9 cellular contexts compared by ENCODE assay signal in the genomic region with DNA sequence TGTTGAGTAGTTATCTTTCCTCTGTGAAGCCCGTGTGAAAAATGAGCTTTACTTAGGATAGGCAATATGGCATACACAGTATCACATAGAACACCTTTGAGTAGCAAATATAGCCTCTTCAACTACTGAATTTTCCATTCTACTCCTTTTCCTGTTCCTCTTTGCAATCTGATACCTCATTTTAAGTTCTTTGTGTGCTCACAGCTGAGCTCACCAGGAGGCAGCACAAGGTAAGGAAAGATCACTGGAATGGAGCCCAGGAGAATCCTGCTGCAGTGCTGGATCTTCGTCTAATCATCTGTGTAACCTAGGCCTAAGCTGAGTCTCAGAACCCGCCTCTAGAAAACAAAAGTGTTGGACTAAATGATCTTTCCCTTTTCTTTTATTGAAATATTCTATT.
DNase-seq lines count a peak whose midpoint lies in the region; ATAC-seq and TF ChIP-seq lines count a peak whose summit lies in the region.
"Had no signal": no experiment of that assay in that cellular context is flagged by ENCODE, and none has a peak within 500 bp of the region (broad histone marks: within the 10 kb centered on the region; RNA-seq: fewer than 3 reads in every experiment).

No MANE protein-coding gene starts in this region.

- no peaks in the 10 kb centered on the region for H3K9me3 ChIP-seq in left ventricle myocardium inferior (replicated peaks)
- no peaks in the 10 kb centered on the region for H3K9me3 ChIP-seq in right atrium auricular region
- H3K9me3 ChIP-seq: BLaER1 treated with 17β-estradiol and CSF1 and Interleukin-3, amounts not matched to agents 10 nM and 100 nM had no signal

- ATAC-seq in GM19351 (IDR thresholded peaks at IDR 0.05; ENCODE audit: unreplicated experiment): no peak
- no peak for ATAC-seq in GM18498 (IDR thresholded peaks at IDR 0.05; ENCODE audit: unreplicated experiment)
- ATAC-seq in HG03521 (IDR thresholded peaks at IDR 0.05; ENCODE audit: unreplicated experiment): no peak

- DNase-seq in left ventricle myocardium inferior: no peak
- no peak for DNase-seq in right atrium auricular region (ENCODE audit: low spot score)
- peak; percentile 38 for DNase-seq in NCI-H774 (lab: John Stamatoyannopoulos, UW)
- peak; percentile 48 for DNase-seq in endothelial cell (ENCODE audit: low spot score)
- no peak for DNase-seq in type B pancreatic cell (ENCODE audit: extremely low spot score, unreplicated experiment)

- H3K27me3 Mint-ChIP-seq in endothelial cell (ENCODE audit: unreplicated experiment) (no peaks in the 10 kb centered on the region), type B pancreatic cell (no peaks in the 10 kb centered on the region)

- intact Hi-C loops in left ventricle myocardium inferior (cut with micrococcal nuclease): no loop called here

- H3K36me3 Mint-ChIP-seq in endothelial cell (ENCODE audit: low read depth, unreplicated experiment): no peaks in the 10 kb centered on the region
- no peaks in the 10 kb centered on the region for H3K36me3 Mint-ChIP-seq in type B pancreatic cell

- H3K4me1 ChIP-seq in left ventricle myocardium inferior (no peaks in the 10 kb centered on the region), right atrium auricular region (no peaks in the 10 kb centered on the region)

- H3K27ac Mint-ChIP-seq in endothelial cell (ENCODE audit: unreplicated experiment): peak overlapping the region; percentile 80
- H3K27ac Mint-ChIP-seq in type B pancreatic cell: no peak overlapping the region

- no peak overlapping the region for H3K4me3 ChIP-seq in left ventricle myocardium inferior
- no peak overlapping the region for H3K4me3 ChIP-seq in right atrium auricular region
- H3K4me3 ChIP-seq: BLaER1 treated with 17β-estradiol and CSF1 and Interleukin-3, amounts not matched to agents 10 nM and 100 nM had no signal

- no peaks in the 10 kb centered on the region for H3K36me3 ChIP-seq in left ventricle myocardium inferior
- no peaks in the 10 kb centered on the region for H3K36me3 ChIP-seq in right atrium auricular region
- H3K36me3 ChIP-seq: BLaER1 treated with 17β-estradiol and CSF1 and Interleukin-3, amounts not matched to agents 10 nM and 100 nM had no signal

- H3K4me1 Mint-ChIP-seq in endothelial cell (ENCODE audit: unreplicated experiment): peaks cover 6% of the 10 kb centered on the region
- H3K4me1 Mint-ChIP-seq in type B pancreatic cell (ENCODE audit: unreplicated experiment): peaks cover 5% of the 10 kb centered on the region

- TF ChIP-seq CTCF in left ventricle myocardium inferior (IDR thresholded peaks at IDR 0.05; ENCODE audit: borderline replicate concordance): peak; percentile 47
- TF ChIP-seq CTCF in right atrium auricular region (IDR thresholded peaks at IDR 0.05): no peak
- TF ChIP-seq CTCF in endothelial cell (IDR thresholded peaks at IDR 0.05; ENCODE audit: unreplicated experiment): no peak
- TF ChIP-seq CTCF in type B pancreatic cell (conservative IDR thresholded peaks at IDR 0.05): peak; percentile 33

- H3K27ac ChIP-seq in left ventricle myocardium inferior (replicated peaks) (no peak overlapping the region), right atrium auricular region (no peak overlapping the region)
- H3K27ac ChIP-seq: BLaER1 treated with 17β-estradiol and CSF1 and Interleukin-3, amounts not matched to agents 10 nM and 100 nM had no signal

- no peak overlapping the region for H3K4me3 Mint-ChIP-seq in endothelial cell (ENCODE audit: unreplicated experiment)
- H3K4me3 Mint-ChIP-seq in type B pancreatic cell: no peak overlapping the region

- H3K27me3 ChIP-seq in left ventricle myocardium inferior (ENCODE audit: low read depth): no peaks in the 10 kb centered on the region
- H3K27me3 ChIP-seq in right atrium auricular region: no peaks in the 10 kb centered on the region
- H3K27me3 ChIP-seq: BLaER1 treated with 17β-estradiol and CSF1 and Interleukin-3, amounts not matched to agents 10 nM and 100 nM had no signal

- no peaks in the 10 kb centered on the region for H3K9me3 Mint-ChIP-seq in endothelial cell (ENCODE audit: unreplicated experiment)
- no peaks in the 10 kb centered on the region for H3K9me3 Mint-ChIP-seq in type B pancreatic cell

Comparison
In these comparisons a context has a peak if more than half of its experiments do, and no peak if none do; other contexts are left out.
1. CTCF ChIP-seq: peak in left ventricle myocardium inferior (single experiment) and type B pancreatic cell (single experiment); none in right atrium auricular region (0 of 2) and endothelial cell (single experiment).
2. DNase-seq: peak in NCI-H774 (single experiment) and endothelial cell (single experiment); none in left ventricle myocardium inferior (single experiment), right atrium auricular region (single experiment) and type B pancreatic cell (single experiment).